ENCODE assay signal across 8 cellular contexts in the genomic region with DNA sequence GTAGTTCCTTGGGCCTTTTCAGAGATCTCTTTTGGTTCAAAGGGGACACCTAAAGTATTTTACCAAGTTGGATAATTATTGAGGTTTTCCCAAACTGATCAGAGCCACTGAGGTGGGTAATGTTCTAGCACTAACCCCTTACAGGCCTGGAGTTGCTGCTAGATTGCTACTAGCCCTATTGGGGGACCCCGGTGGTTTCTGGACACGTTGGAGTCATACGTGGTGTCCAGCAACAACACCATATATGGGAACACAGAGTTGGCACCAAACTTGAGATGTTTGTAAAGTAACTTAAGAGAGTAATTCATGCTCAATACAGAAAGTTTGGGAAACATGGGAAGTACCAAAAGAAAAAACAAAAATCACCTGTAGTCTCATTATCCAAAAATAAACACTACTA. TPM values are rescaled to one million over a fixed set of nuclear protein-coding genes. Genes with fewer than 3 reads are reported as not detected.
A peak's percentile ranks its signal among the peaks of the same experiment; 100 is the strongest.
DNase-seq lines count a peak whose midpoint lies in the region; ATAC-seq and TF ChIP-seq lines count a peak whose summit lies in the region.

No MANE protein-coding gene starts in this region.

- POLR2A ChIA-PET in Caco-2 (lab: Charles Lee), result interaction anchor here (0.5 to 0.6 kb wide), 2 partner anchors 24 to 234 kb away, joined by 3 to 4 read pairs; no protein-coding TSS in a partner anchor

- H3K27me3 Mint-ChIP-seq in Caco-2 (ENCODE audit: insufficient read depth, unreplicated experiment) (no peaks in the 10 kb centered on the region), endothelial cell (ENCODE audit: unreplicated experiment) (no peaks in the 10 kb centered on the region)
- H3K27me3 Mint-ChIP-seq in natural killer cell treated with Interleukin-12 subunit alpha and Interleukin-12 subunit beta and Interleukin-15 and Interleukin-18, amount 100 ng/mL, for 72 hours, result no peaks in the 10 kb centered on the region

- H3K4me1 ChIP-seq in Caco-2, result peaks cover under 1% of the 10 kb centered on the region; the same call in 1 of the 2 replicates

- H3K4me3 ChIP-seq in Caco-2 (ENCODE audit: low read depth, low read length), result peak overlapping the region; percentile 51

- intact Hi-C loops in Caco-2 (cut with micrococcal nuclease; ENCODE audit: unreplicated experiment), result loop anchor here (2.0 to 5.0 kb wide), 2 partner anchors 23 to 42 kb away; no protein-coding TSS in a partner anchor

- no peaks in the 10 kb centered on the region for H3K9me3 ChIP-seq in Caco-2

- no peak for ATAC-seq in natural killer cell treated with Interleukin-12 subunit alpha and Interleukin-12 subunit beta and Interleukin-15 and Interleukin-18, amount 100 ng/mL, for 72 hours
- ATAC-seq in GM18517 (IDR thresholded peaks at IDR 0.05; ENCODE audit: unreplicated experiment) (no peak), HG02840 (IDR thresholded peaks at IDR 0.05; ENCODE audit: low FRiP score, unreplicated experiment) (no peak)

- no peak for DNase-seq in Caco-2
- DNase-seq in OCI-M1 (lab: John Stamatoyannopoulos, UW), result peak; percentile 23
- DNase-seq in endothelial cell (ENCODE audit: low spot score), result no peak
- DNase-seq in natural killer cell treated with Interleukin-12 subunit alpha and Interleukin-12 subunit beta and Interleukin-15 and Interleukin-18, amount 100 ng/mL, for 72 hours (ENCODE audit: low spot score), result no peak
- DNase-seq in NCI-H226, result no peak
- no peak for DNase-seq in HPDE6-E6E7 (ENCODE audit: extremely low spot score)

- H3K9me3 Mint-ChIP-seq in Caco-2 (ENCODE audit: unreplicated experiment) (no peaks in the 10 kb centered on the region), endothelial cell (ENCODE audit: unreplicated experiment) (no peaks in the 10 kb centered on the region)
- no peaks in the 10 kb centered on the region for H3K9me3 Mint-ChIP-seq in natural killer cell treated with Interleukin-12 subunit alpha and Interleukin-12 subunit beta and Interleukin-15 and Interleukin-18, amount 100 ng/mL, for 72 hours

- no peaks in the 10 kb centered on the region for H3K27me3 ChIP-seq in Caco-2 (replicated peaks; ENCODE audit: control insufficient read depth, insufficient read depth, low read length)

- BruUV-seq in Caco-2 (replicated peaks; lab: Mats Ljungman, UMichigan), result TSS peak; percentile 57

- no peaks in the 10 kb centered on the region for H3K4me1 Mint-ChIP-seq in Caco-2 (ENCODE audit: low read depth, unreplicated experiment)
- H3K4me1 Mint-ChIP-seq in endothelial cell (ENCODE audit: unreplicated experiment), result peaks cover 12% of the 10 kb centered on the region
- peaks cover 9 to 14% of the 10 kb centered on the region in 2 donors for H3K4me1 Mint-ChIP-seq in natural killer cell treated with Interleukin-12 subunit alpha and Interleukin-12 subunit beta and Interleukin-15 and Interleukin-18, amount 100 ng/mL, for 72 hours (ENCODE audit: low read depth in 2 of 2)

- no peaks in the 10 kb centered on the region for H3K36me3 Mint-ChIP-seq in Caco-2 (ENCODE audit: insufficient read depth, unreplicated experiment)
- peaks cover 4% of the 10 kb centered on the region for H3K36me3 Mint-ChIP-seq in endothelial cell (ENCODE audit: low read depth, unreplicated experiment)
- H3K36me3 Mint-ChIP-seq in natural killer cell treated with Interleukin-12 subunit alpha and Interleukin-12 subunit beta and Interleukin-15 and Interleukin-18, amount 100 ng/mL, for 72 hours, result no peaks in the 10 kb centered on the region

- peak overlapping the region; percentile 90 for H3K27ac Mint-ChIP-seq in Caco-2 (ENCODE audit: unreplicated experiment)
- H3K27ac Mint-ChIP-seq in endothelial cell (ENCODE audit: unreplicated experiment), result peak overlapping the region; percentile 70
- peak overlapping the region; percentile 95 to 96 for H3K27ac Mint-ChIP-seq in natural killer cell treated with Interleukin-12 subunit alpha and Interleukin-12 subunit beta and Interleukin-15 and Interleukin-18, amount 100 ng/mL, for 72 hours

- no peaks in the 10 kb centered on the region for H3K36me3 ChIP-seq in Caco-2 (ENCODE audit: control insufficient read depth, insufficient read depth, low read length)

- H3K4me3 Mint-ChIP-seq in Caco-2 (ENCODE audit: unreplicated experiment) (peak overlapping the region; percentile 90), endothelial cell (ENCODE audit: unreplicated experiment) (peak overlapping the region; percentile 93)
- peak overlapping the region; percentile 95 for H3K4me3 Mint-ChIP-seq in natural killer cell treated with Interleukin-12 subunit alpha and Interleukin-12 subunit beta and Interleukin-15 and Interleukin-18, amount 100 ng/mL, for 72 hours

- no peak for TF ChIP-seq CTCF in Caco-2 (IDR thresholded peaks at IDR 0.05; ENCODE audit: insufficient read depth in 1 of 2, low read depth in 1 of 2, low read length in 1 of 2, severe bottlenecking in 1 of 2, unreplicated experiment in 1 of 2)
- no peak for TF ChIP-seq CTCF in endothelial cell (IDR thresholded peaks at IDR 0.05; ENCODE audit: unreplicated experiment)

- CTCF ChIA-PET in Caco-2 (lab: Charles Lee), result interaction anchor here (0.6 kb wide), 1 partner anchor 15 kb away, joined by 4 read pairs; no protein-coding TSS in a partner anchor

RNA-seq across cellular contexts. Expression of gene BBOF1, which starts 0.6 kb away (rescaled TPM):
- total RNA-seq in Caco-2 (2022), result 0.66 and 0.91 TPM in 2 replicates
- 2.3 TPM for total RNA-seq in endothelial cell (ENCODE audit: unreplicated experiment)
- total RNA-seq in natural killer cell treated with Interleukin-12 subunit alpha and Interleukin-12 subunit beta and Interleukin-15 and Interleukin-18, amount 100 ng/mL, for 72 hours, result 1 to 10 TPM in 1 of 2 donors, under 1 TPM in 1; 0.48 to 2.1 TPM

RNA-seq across cellular contexts. Expression of gene ENTPD5, which starts 0.7 kb away (rescaled TPM):
- total RNA-seq in Caco-2 (2022) (9.1 and 9.3 TPM in 2 replicates), endothelial cell (ENCODE audit: unreplicated experiment) (16.0 TPM)
- total RNA-seq in natural killer cell treated with Interleukin-12 subunit alpha and Interleukin-12 subunit beta and Interleukin-15 and Interleukin-18, amount 100 ng/mL, for 72 hours, result 10 to 100 TPM; 11.5 to 15.5 TPM
